Comparison of ENCODE assay signal across 8 cellular contexts in genomic region chr12:4118017-4118510, GRCh38.
DNase-seq lines count a peak whose midpoint lies in the region; ATAC-seq and TF ChIP-seq lines count a peak whose summit lies in the region.

No MANE protein-coding gene starts in this region.

- H3K27me3 Mint-ChIP-seq in activated CD8-positive, alpha-beta T cell treated with anti-CD3 and anti-CD28 coated beads, Interleukin-2, amount 10 ng/mL, durations not matched to agents 7 days and 5 days (ENCODE audit: low read depth) = no peaks in the 10 kb centered on the region

- no peaks in the 10 kb centered on the region for H3K36me3 ChIP-seq in DND-41 (ENCODE audit: insufficient read depth, low read length)

- H3K27me3 ChIP-seq in DND-41 (ENCODE audit: insufficient read depth, low read length, poor library complexity) = peaks cover 22% of the 10 kb centered on the region

- no peak for TF ChIP-seq CTCF in DND-41 (IDR thresholded peaks at IDR 0.05; ENCODE audit: borderline replicate concordance, extremely low read depth, low read length, poor library complexity, severe bottlenecking)

- no peaks in the 10 kb centered on the region for H3K79me2 ChIP-seq in DND-41 (ENCODE audit: insufficient read depth, low read length)

- H3K4me3 Mint-ChIP-seq in activated CD8-positive, alpha-beta T cell treated with anti-CD3 and anti-CD28 coated beads, Interleukin-2, amount 10 ng/mL, durations not matched to agents 7 days and 5 days = peak overlapping the region; percentile 55

- H3K27ac Mint-ChIP-seq in activated CD8-positive, alpha-beta T cell treated with anti-CD3 and anti-CD28 coated beads, Interleukin-2, amount 10 ng/mL, durations not matched to agents 7 days and 5 days = peak overlapping the region; percentile 88

- CTCF ChIA-PET in activated CD8-positive, alpha-beta T cell treated with anti-CD3 and anti-CD28 coated beads, Interleukin-2, amount 10 ng/mL, durations not matched to agents 7 days and 5 days (lab: Charles Lee) = interaction anchor here (0.7 to 3.6 kb wide), 11 partner anchors 10 to 158 kb away, joined by 3 to 42 read pairs (median 6); partner anchors contain the start of gene CCND2

- ATAC-seq in DND-41 (ENCODE audit: insufficient read depth, low read depth) = no peak
- ATAC-seq in GM19438 (IDR thresholded peaks at IDR 0.05; ENCODE audit: low read depth, unreplicated experiment) = peak; percentile 41
- ATAC-seq in HG03460 (IDR thresholded peaks at IDR 0.05; ENCODE audit: unreplicated experiment) = peak; percentile 32
- ATAC-seq in activated CD8-positive, alpha-beta T cell treated with anti-CD3 and anti-CD28 coated beads, Interleukin-2, amount 10 ng/mL, durations not matched to agents 7 days and 5 days = peak; percentile 30

- H3K4me1 Mint-ChIP-seq in activated CD8-positive, alpha-beta T cell treated with anti-CD3 and anti-CD28 coated beads, Interleukin-2, amount 10 ng/mL, durations not matched to agents 7 days and 5 days (ENCODE audit: low read depth) = peaks cover 73% of the 10 kb centered on the region

- H3K4me2 ChIP-seq in DND-41 (ENCODE audit: insufficient read depth, low read length) = no peak overlapping the region

- H3K9me3 ChIP-seq in DND-41 (ENCODE audit: insufficient read depth, low read length, severe bottlenecking) = no peaks in the 10 kb centered on the region

- POLR2A ChIA-PET in activated CD8-positive, alpha-beta T cell treated with anti-CD3 and anti-CD28 coated beads, Interleukin-2, amount 10 ng/mL, durations not matched to agents 7 days and 5 days (lab: Charles Lee) = interaction anchor here (0.7 to 4.6 kb wide), 10 partner anchors 8 to 159 kb away, joined by 3 to 30 read pairs (median 5); partner anchors contain the start of gene CCND2

- DNase-seq in DND-41 (no peak), hippocampal formation (lab: John Stamatoyannopoulos, UW) (peak; percentile 33 to 40), AG08396 (ENCODE audit: low spot score) (no peak), NCI-H2081 treated with DMSO at 0.1 percent for 48 hours (lab: John Stamatoyannopoulos, UW) (no peak)
- peak; percentile 32 for DNase-seq in activated CD8-positive, alpha-beta T cell treated with anti-CD3 and anti-CD28 coated beads, Interleukin-2, amount 10 ng/mL, durations not matched to agents 7 days and 5 days
- no peak for DNase-seq in stimulated activated CD4-positive, alpha-beta T cell treated with anti-CD3 and anti-CD28 coated beads, Interleukin-4, amount 100 ng/mL, for 24 hours

- no peak overlapping the region for H3K4me3 ChIP-seq in DND-41 (ENCODE audit: low read depth in 1 of 2, low read length in 2 of 2)

- no peak overlapping the region for H3K9ac ChIP-seq in DND-41 (ENCODE audit: low read depth, low read length)

- no peaks in the 10 kb centered on the region for H3K9me3 Mint-ChIP-seq in activated CD8-positive, alpha-beta T cell treated with anti-CD3 and anti-CD28 coated beads, Interleukin-2, amount 10 ng/mL, durations not matched to agents 7 days and 5 days (ENCODE audit: insufficient read depth)

- H4K20me1 ChIP-seq in DND-41 (ENCODE audit: insufficient read depth, low read length) = peaks cover 5% of the 10 kb centered on the region; the same call in 1 of the 2 replicates

- H3K36me3 Mint-ChIP-seq in activated CD8-positive, alpha-beta T cell treated with anti-CD3 and anti-CD28 coated beads, Interleukin-2, amount 10 ng/mL, durations not matched to agents 7 days and 5 days (ENCODE audit: low read depth) = peaks cover 2% of the 10 kb centered on the region

- no peaks in the 10 kb centered on the region; the same call in 1 of the 2 replicates for H3K4me1 ChIP-seq in DND-41 (ENCODE audit: insufficient read depth, low read length)

- H2AFZ ChIP-seq in DND-41 (ENCODE audit: low read depth, low read length) = 0 out of 2 replicates have a peak overlapping the region, but pooled peaks have one; percentile 26

- H3K27ac ChIP-seq in DND-41 (ENCODE audit: low read length) = no peak overlapping the region

Comparison
In these comparisons a context has a peak if more than half of its experiments do, and no peak if none do; other contexts are left out.
1. DNase-seq: peak in activated CD8-positive, alpha-beta T cell treated with anti-CD3 and anti-CD28 coated beads, Interleukin-2, amount 10 ng/mL, durations not matched to agents 7 days and 5 days (single experiment) and hippocampal formation (2 of 2); none in DND-41 (single experiment), AG08396 (single experiment), stimulated activated CD4-positive, alpha-beta T cell treated with anti-CD3 and anti-CD28 coated beads, Interleukin-4, amount 100 ng/mL, for 24 hours (single experiment) and NCI-H2081 treated with DMSO at 0.1 percent for 48 hours (single experiment).